In the genomic region with DNA sequence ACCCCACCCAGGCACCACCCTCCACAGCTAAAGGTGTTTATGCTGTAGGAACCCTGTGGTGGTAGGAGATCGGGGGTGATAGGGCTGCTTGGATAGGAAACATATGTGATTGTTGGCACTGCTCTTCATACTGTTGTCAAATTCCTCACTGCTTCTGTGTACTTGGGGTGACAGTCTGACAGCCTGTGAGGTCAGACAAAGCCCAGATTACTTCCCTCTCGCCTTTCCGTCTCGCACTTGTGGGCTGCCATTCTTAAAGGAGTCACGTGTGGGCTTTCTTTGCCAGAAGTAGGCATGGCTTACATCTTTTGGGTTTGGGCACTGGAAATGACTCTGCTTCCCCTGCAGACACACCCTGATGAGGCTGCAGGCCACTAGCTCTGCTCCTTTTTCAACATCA, we compare ENCODE assay signal across 1 cellular context.
TF ChIP-seq lines count a peak whose summit lies in the region.

No MANE protein-coding gene starts in this region.

TF ChIP-seq in GM12891, 5 proteins besides CTCF, POLR2A, EP300 and RAD21:
- no peak for TF ChIP-seq POLR2AphosphoS5 (IDR thresholded peaks at IDR 0.05; ENCODE audit: low read depth, low read length)
- TF ChIP-seq POU2F2 (IDR thresholded peaks at IDR 0.05; ENCODE audit: low read depth, low read length), result no peak
- no peak for TF ChIP-seq SPI1 (IDR thresholded peaks at IDR 0.05; ENCODE audit: low read depth, low read length)
- no peak for TF ChIP-seq TAF1 (IDR thresholded peaks at IDR 0.05; ENCODE audit: low read depth, low read length)
- TF ChIP-seq PAX5 (IDR thresholded peaks at IDR 0.05; ENCODE audit: insufficient read depth, low read length, severe bottlenecking), result no peak
